Comparison of ENCODE assay signal across 2 cellular contexts in the genomic region with DNA sequence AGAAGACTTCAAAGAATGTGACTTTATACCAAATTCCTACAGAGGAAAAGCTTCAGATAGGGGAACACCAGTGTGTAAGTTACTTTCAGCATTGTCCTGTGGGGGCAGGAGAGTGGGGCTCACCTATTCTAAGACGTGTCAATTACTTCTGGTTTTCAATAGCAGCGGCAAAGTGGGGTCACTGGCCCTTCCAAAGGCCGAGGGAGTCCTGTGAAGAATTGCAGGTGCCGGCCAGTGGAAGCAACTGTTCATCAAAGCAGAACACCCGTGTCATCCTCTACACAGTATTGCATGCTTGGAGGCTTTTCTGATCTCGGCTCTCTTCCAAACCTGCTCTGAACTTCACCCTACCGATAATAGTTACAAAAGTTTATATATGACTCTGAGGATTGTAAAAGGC.
TF ChIP-seq lines count a peak whose summit lies in the region.

No MANE protein-coding gene starts in this region.

TF ChIP-seq in GM23338, 12 proteins besides CTCF, POLR2A, EP300 and RAD21 (continued from another document):
- TF ChIP-seq, protein P1, sequence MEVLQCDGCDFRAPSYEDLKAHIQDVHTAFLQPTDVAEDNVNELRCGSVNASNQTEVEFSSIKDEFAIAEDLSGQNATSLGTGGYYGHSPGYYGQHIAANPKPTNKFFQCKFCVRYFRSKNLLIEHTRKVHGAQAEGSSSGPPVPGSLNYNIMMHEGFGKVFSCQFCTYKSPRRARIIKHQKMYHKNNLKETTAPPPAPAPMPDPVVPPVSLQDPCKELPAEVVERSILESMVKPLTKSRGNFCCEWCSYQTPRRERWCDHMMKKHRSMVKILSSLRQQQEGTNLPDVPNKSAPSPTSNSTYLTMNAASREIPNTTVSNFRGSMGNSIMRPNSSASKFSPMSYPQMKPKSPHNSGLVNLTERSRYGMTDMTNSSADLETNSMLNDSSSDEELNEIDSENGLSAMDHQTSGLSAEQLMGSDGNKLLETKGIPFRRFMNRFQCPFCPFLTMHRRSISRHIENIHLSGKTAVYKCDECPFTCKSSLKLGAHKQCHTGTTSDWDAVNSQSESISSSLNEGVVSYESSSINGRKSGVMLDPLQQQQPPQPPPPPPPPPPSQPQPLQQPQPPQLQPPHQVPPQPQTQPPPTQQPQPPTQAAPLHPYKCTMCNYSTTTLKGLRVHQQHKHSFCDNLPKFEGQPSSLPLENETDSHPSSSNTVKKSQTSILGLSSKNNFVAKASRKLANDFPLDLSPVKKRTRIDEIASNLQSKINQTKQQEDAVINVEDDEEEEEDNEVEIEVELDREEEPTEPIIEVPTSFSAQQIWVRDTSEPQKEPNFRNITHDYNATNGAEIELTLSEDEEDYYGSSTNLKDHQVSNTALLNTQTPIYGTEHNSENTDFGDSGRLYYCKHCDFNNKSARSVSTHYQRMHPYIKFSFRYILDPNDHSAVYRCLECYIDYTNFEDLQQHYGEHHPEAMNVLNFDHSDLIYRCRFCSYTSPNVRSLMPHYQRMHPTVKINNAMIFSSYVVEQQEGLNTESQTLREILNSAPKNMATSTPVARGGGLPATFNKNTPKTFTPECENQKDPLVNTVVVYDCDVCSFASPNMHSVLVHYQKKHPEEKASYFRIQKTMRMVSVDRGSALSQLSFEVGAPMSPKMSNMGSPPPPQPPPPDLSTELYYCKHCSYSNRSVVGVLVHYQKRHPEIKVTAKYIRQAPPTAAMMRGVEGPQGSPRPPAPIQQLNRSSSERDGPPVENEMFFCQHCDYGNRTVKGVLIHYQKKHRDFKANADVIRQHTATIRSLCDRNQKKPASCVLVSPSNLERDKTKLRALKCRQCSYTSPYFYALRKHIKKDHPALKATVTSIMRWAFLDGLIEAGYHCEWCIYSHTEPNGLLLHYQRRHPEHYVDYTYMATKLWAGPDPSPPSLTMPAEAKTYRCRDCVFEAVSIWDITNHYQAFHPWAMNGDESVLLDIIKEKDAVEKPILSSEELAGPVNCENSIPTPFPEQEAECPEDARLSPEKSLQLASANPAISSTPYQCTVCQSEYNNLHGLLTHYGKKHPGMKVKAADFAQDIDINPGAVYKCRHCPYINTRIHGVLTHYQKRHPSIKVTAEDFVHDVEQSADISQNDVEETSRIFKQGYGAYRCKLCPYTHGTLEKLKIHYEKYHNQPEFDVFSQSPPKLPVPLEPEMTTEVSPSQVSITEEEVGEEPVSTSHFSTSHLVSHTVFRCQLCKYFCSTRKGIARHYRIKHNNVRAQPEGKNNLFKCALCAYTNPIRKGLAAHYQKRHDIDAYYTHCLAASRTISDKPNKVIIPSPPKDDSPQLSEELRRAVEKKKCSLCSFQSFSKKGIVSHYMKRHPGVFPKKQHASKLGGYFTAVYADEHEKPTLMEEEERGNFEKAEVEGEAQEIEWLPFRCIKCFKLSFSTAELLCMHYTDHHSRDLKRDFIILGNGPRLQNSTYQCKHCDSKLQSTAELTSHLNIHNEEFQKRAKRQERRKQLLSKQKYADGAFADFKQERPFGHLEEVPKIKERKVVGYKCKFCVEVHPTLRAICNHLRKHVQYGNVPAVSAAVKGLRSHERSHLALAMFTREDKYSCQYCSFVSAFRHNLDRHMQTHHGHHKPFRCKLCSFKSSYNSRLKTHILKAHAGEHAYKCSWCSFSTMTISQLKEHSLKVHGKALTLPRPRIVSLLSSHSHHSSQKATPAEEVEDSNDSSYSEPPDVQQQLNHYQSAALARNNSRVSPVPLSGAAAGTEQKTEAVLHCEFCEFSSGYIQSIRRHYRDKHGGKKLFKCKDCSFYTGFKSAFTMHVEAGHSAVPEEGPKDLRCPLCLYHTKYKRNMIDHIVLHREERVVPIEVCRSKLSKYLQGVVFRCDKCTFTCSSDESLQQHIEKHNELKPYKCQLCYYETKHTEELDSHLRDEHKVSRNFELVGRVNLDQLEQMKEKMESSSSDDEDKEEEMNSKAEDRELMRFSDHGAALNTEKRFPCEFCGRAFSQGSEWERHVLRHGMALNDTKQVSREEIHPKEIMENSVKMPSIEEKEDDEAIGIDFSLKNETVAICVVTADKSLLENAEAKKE (CRISPR knock-in tag; IDR thresholded peaks at IDR 0.05) = no peak
- TF ChIP-seq ZNF331 (CRISPR knock-in tag; IDR thresholded peaks at IDR 0.05; ENCODE audit: low read depth) (no peak), JUNB (IDR thresholded peaks at IDR 0.05; ENCODE audit: unreplicated experiment) (no peak), EZH2phosphoT487 (IDR thresholded peaks at IDR 0.05; ENCODE audit: unreplicated experiment) (no peak), ZNF114 (CRISPR knock-in tag; IDR thresholded peaks at IDR 0.05) (no peak), POLR2AphosphoS5 (IDR thresholded peaks at IDR 0.05; ENCODE audit: low read depth) (no peak), NANOG (IDR thresholded peaks at IDR 0.05; ENCODE audit: borderline replicate concordance) (no peak), CREB1 (CRISPR knock-in tag; IDR thresholded peaks at IDR 0.05; ENCODE audit: low read depth) (no peak), STAT1 (IDR thresholded peaks at IDR 0.05; ENCODE audit: unreplicated experiment) (no peak)
- TF ChIP-seq, protein P2, sequence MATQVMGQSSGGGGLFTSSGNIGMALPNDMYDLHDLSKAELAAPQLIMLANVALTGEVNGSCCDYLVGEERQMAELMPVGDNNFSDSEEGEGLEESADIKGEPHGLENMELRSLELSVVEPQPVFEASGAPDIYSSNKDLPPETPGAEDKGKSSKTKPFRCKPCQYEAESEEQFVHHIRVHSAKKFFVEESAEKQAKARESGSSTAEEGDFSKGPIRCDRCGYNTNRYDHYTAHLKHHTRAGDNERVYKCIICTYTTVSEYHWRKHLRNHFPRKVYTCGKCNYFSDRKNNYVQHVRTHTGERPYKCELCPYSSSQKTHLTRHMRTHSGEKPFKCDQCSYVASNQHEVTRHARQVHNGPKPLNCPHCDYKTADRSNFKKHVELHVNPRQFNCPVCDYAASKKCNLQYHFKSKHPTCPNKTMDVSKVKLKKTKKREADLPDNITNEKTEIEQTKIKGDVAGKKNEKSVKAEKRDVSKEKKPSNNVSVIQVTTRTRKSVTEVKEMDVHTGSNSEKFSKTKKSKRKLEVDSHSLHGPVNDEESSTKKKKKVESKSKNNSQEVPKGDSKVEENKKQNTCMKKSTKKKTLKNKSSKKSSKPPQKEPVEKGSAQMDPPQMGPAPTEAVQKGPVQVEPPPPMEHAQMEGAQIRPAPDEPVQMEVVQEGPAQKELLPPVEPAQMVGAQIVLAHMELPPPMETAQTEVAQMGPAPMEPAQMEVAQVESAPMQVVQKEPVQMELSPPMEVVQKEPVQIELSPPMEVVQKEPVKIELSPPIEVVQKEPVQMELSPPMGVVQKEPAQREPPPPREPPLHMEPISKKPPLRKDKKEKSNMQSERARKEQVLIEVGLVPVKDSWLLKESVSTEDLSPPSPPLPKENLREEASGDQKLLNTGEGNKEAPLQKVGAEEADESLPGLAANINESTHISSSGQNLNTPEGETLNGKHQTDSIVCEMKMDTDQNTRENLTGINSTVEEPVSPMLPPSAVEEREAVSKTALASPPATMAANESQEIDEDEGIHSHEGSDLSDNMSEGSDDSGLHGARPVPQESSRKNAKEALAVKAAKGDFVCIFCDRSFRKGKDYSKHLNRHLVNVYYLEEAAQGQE (IDR thresholded peaks at IDR 0.05; ENCODE audit: unreplicated experiment) = no peak

TF ChIP-seq in WTC11, 78 proteins besides CTCF, POLR2A, EP300 and RAD21 (continued from another document):
- TF ChIP-seq, protein P3, sequence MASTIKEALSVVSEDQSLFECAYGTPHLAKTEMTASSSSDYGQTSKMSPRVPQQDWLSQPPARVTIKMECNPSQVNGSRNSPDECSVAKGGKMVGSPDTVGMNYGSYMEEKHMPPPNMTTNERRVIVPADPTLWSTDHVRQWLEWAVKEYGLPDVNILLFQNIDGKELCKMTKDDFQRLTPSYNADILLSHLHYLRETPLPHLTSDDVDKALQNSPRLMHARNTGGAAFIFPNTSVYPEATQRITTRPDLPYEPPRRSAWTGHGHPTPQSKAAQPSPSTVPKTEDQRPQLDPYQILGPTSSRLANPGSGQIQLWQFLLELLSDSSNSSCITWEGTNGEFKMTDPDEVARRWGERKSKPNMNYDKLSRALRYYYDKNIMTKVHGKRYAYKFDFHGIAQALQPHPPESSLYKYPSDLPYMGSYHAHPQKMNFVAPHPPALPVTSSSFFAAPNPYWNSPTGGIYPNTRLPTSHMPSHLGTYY (CRISPR knock-in tag; IDR thresholded peaks at IDR 0.05) = no peak
- TF ChIP-seq SMAD4 (CRISPR knock-in tag; IDR thresholded peaks at IDR 0.05) = no peak
- TF ChIP-seq HMGA2 (CRISPR knock-in tag; IDR thresholded peaks at IDR 0.05) = no peak
- TF ChIP-seq OVOL2 (CRISPR knock-in tag; IDR thresholded peaks at IDR 0.05; ENCODE audit: borderline replicate concordance) = no peak
